37 cellular contexts compared by ENCODE assay signal in the genomic region with DNA sequence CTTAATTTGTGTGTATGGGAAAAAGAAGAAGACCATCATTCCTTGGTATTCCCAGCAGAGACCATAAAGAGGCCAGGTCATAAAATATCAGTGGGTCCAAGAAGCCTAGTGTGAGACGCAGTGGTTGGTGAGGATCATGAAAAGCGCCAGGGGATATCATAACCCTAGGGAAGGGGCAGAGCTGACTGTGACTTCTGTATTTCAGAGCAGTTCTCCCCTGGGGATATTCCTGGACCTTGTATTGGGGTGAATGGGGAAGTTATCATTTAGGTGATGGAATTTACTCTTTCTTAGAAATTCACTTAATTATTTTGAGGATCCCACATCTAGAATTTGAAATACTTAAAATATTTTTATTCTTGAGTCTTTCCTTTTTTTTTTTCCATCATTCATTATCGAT.
"Had no signal": no experiment of that assay in that cellular context is flagged by ENCODE, and none has a peak within 500 bp of the region (broad histone marks: within the 10 kb centered on the region; RNA-seq: fewer than 3 reads in every experiment).

No MANE protein-coding gene starts in this region.

- FAIRE-seq: bronchial epithelial cell, TTC549 had no signal

- H3K27me3 Mint-ChIP-seq: activated naive CD8-positive, alpha-beta T cell; activated naive CD8-positive, alpha-beta T cell treated with anti-CD3 and anti-CD28 coated beads, Interleukin-2, amount 50 U/mL, for 24 hours; brain had no signal

- H3K27me3 ChIP-seq: ascending aorta, cardiac muscle cell had no signal

- DNase-seq: activated B cell treated with CpG ODN at 0.5 μM for 24 hours; activated CD4-positive, alpha-beta memory T cell treated with anti-CD3 and anti-CD28 coated beads, Interleukin-2, amount 10 ng/mL, durations not matched to agents 7 days and 5 days; activated CD4-positive, alpha-beta T cell treated with anti-CD3 and anti-CD28 coated beads for 4 hours; activated CD4-positive, alpha-beta T cell treated with anti-CD3 and anti-CD28 coated beads, Interleukin-2, amount 10 ng/mL, durations not matched to agents 24 days and 14 days; activated CD4-positive, alpha-beta T cell treated with anti-CD3 and anti-CD28 coated beads, Interleukin-2, amount 50 U/mL, for 48 hours; activated CD4-positive, CD25-positive, alpha-beta regulatory T cell treated with anti-CD3 and anti-CD28 coated beads, Interleukin-2, amount 50 U/mL, for 72 hours; activated CD8-positive, alpha-beta memory T cell treated with anti-CD3 and anti-CD28 coated beads for 24 hours; activated CD8-positive, alpha-beta memory T cell treated with anti-CD3 and anti-CD28 coated beads, Interleukin-2, amount 10 ng/mL, durations not matched to agents 7 days and 5 days; activated CD8-positive, alpha-beta memory T cell treated with anti-CD3 and anti-CD28 coated beads, Interleukin-2, amount 50 U/mL, for 48 hours; activated CD8-positive, alpha-beta T cell treated with anti-CD3 and anti-CD28 coated beads, Interleukin-2, amount 10 ng/mL, durations not matched to agents 7 days and 5 days; activated effector memory CD4-positive, alpha-beta T cell treated with Interleukin-2 at 50 U/mL for 16 hours; activated gamma-delta T cell; activated naive CD4-positive, alpha-beta T cell treated with anti-CD3 and anti-CD28 coated beads, Interleukin-2, amount 10 ng/mL, durations not matched to agents 7 days and 5 days; activated naive CD4-positive, alpha-beta T cell treated with Interleukin-2 at 50 U/mL for 16 hours; activated naive CD8-positive, alpha-beta T cell treated with anti-CD3 and anti-CD28 coated beads, Interleukin-2, amount 10 ng/mL, durations not matched to agents 7 days and 5 days; activated naive CD8-positive, alpha-beta T cell treated with anti-CD3 and anti-CD28 coated beads, Interleukin-2, amount 50 U/mL, for 24 hours; activated T-cell treated with anti-CD3 and anti-CD28 coated beads, Interleukin-2, amount 50 U/mL, for 24 hours; activated T-cell treated with anti-CD3 and anti-CD28 coated beads, Interleukin-2, amount 50 U/mL, for 48 hours; amygdala; anterior cingulate cortex; caudate nucleus; cerebellar nuclear complex; T-helper 1 cell; T-helper 2 cell; T-helper 9 cell had no signal

- H3K4me3 Mint-ChIP-seq: activated B cell treated with CpG ODN at 0.5 μM for 24 hours; activated CD4-positive, alpha-beta memory T cell treated with anti-CD3 and anti-CD28 coated beads, Interleukin-2, amount 10 ng/mL, durations not matched to agents 7 days and 5 days; activated CD4-positive, alpha-beta T cell treated with anti-CD3 and anti-CD28 coated beads, Interleukin-2, amount 10 ng/mL, durations not matched to agents 24 days and 14 days; activated CD8-positive, alpha-beta memory T cell treated with anti-CD3 and anti-CD28 coated beads, Interleukin-2, amount 10 ng/mL, durations not matched to agents 7 days and 5 days; activated CD8-positive, alpha-beta T cell treated with anti-CD3 and anti-CD28 coated beads, Interleukin-2, amount 10 ng/mL, durations not matched to agents 7 days and 5 days; activated naive CD4-positive, alpha-beta T cell treated with anti-CD3 and anti-CD28 coated beads, Interleukin-2, amount 10 ng/mL, durations not matched to agents 7 days and 5 days; activated naive CD4-positive, alpha-beta T cell treated with anti-CD3 and anti-CD28 coated beads, Interleukin-2, amount 50 U/mL, for 24 hours; activated naive CD8-positive, alpha-beta T cell; activated naive CD8-positive, alpha-beta T cell treated with anti-CD3 and anti-CD28 coated beads, Interleukin-2, amount 10 ng/mL, durations not matched to agents 7 days and 5 days; activated naive CD8-positive, alpha-beta T cell treated with anti-CD3 and anti-CD28 coated beads, Interleukin-2, amount 50 U/mL, for 24 hours; activated T-cell treated with anti-CD3 and anti-CD28 coated beads, Interleukin-2, amount 50 U/mL, for 24 hours; brain; central memory CD8-positive, alpha-beta T cell; T-helper 1 cell treated with Interleukin-12 subunit alpha and Interleukin-12 subunit beta and Interleukin-4 antibody, amounts not matched to agents 30 μg/mL and 1 μg/mL, for 36 hours; T-helper 2 cell treated with Interferon-gamma antibody and Interleukin-4, amounts not matched to agents 5 μg/mL and 100 μg/mL, for 36 hours had no signal

- H3K9me3 Mint-ChIP-seq: activated B cell treated with CpG ODN at 0.5 μM for 24 hours; activated CD4-positive, alpha-beta memory T cell treated with anti-CD3 and anti-CD28 coated beads, Interleukin-2, amount 10 ng/mL, durations not matched to agents 7 days and 5 days; activated CD4-positive, alpha-beta T cell treated with anti-CD3 and anti-CD28 coated beads, Interleukin-2, amount 10 ng/mL, durations not matched to agents 24 days and 14 days; activated naive CD4-positive, alpha-beta T cell treated with anti-CD3 and anti-CD28 coated beads, Interleukin-2, amount 10 ng/mL, durations not matched to agents 7 days and 5 days; activated naive CD4-positive, alpha-beta T cell treated with anti-CD3 and anti-CD28 coated beads, Interleukin-2, amount 50 U/mL, for 24 hours; activated naive CD8-positive, alpha-beta T cell treated with anti-CD3 and anti-CD28 coated beads, Interleukin-2, amount 10 ng/mL, durations not matched to agents 7 days and 5 days; activated naive CD8-positive, alpha-beta T cell treated with anti-CD3 and anti-CD28 coated beads, Interleukin-2, amount 50 U/mL, for 24 hours; activated T-cell treated with anti-CD3 and anti-CD28 coated beads, Interleukin-2, amount 50 U/mL, for 24 hours; activated T-helper 2 cell treated with anti-CD3 and anti-CD28 coated beads, Interferon-gamma antibody, Interleukin-2, Interleukin-4, amounts not matched to agents 10 μg/mL and 5 μg/mL and 100 μg/mL, durations not matched to agents 14 hours and 24 hours and 36 hours; brain; central memory CD8-positive, alpha-beta T cell; T-helper 1 cell treated with Interleukin-12 subunit alpha and Interleukin-12 subunit beta and Interleukin-4 antibody, amounts not matched to agents 30 μg/mL and 1 μg/mL, for 36 hours; T-helper 2 cell treated with Interferon-gamma antibody and Interleukin-4, amounts not matched to agents 5 μg/mL and 100 μg/mL, for 36 hours had no signal

- H3K4me1 Mint-ChIP-seq: activated B cell treated with CpG ODN at 0.5 μM for 24 hours; activated CD4-positive, alpha-beta memory T cell treated with anti-CD3 and anti-CD28 coated beads, Interleukin-2, amount 10 ng/mL, durations not matched to agents 7 days and 5 days; activated CD4-positive, alpha-beta T cell treated with anti-CD3 and anti-CD28 coated beads, Interleukin-2, amount 10 ng/mL, durations not matched to agents 24 days and 14 days; activated CD8-positive, alpha-beta memory T cell treated with anti-CD3 and anti-CD28 coated beads, Interleukin-2, amount 10 ng/mL, durations not matched to agents 7 days and 5 days; activated naive CD4-positive, alpha-beta T cell treated with anti-CD3 and anti-CD28 coated beads, Interleukin-2, amount 10 ng/mL, durations not matched to agents 7 days and 5 days; activated naive CD4-positive, alpha-beta T cell treated with anti-CD3 and anti-CD28 coated beads, Interleukin-2, amount 50 U/mL, for 24 hours; activated naive CD8-positive, alpha-beta T cell treated with anti-CD3 and anti-CD28 coated beads, Interleukin-2, amount 10 ng/mL, durations not matched to agents 7 days and 5 days; activated naive CD8-positive, alpha-beta T cell treated with anti-CD3 and anti-CD28 coated beads, Interleukin-2, amount 50 U/mL, for 24 hours; brain; central memory CD8-positive, alpha-beta T cell had no signal

- H3K4me1 ChIP-seq: ascending aorta had no signal

- H3K4me3 ChIP-seq: ascending aorta, cardiac muscle cell had no signal

- H3K27ac ChIP-seq: ascending aorta, cardiac muscle cell, VCaP had no signal

- H3K27ac Mint-ChIP-seq: activated B cell treated with CpG ODN at 0.5 μM for 24 hours; activated CD4-positive, alpha-beta memory T cell treated with anti-CD3 and anti-CD28 coated beads, Interleukin-2, amount 10 ng/mL, durations not matched to agents 7 days and 5 days; activated CD4-positive, alpha-beta T cell treated with anti-CD3 and anti-CD28 coated beads, Interleukin-2, amount 10 ng/mL, durations not matched to agents 24 days and 14 days; activated CD8-positive, alpha-beta memory T cell treated with anti-CD3 and anti-CD28 coated beads, Interleukin-2, amount 10 ng/mL, durations not matched to agents 7 days and 5 days; activated CD8-positive, alpha-beta T cell treated with anti-CD3 and anti-CD28 coated beads, Interleukin-2, amount 10 ng/mL, durations not matched to agents 7 days and 5 days; activated naive CD4-positive, alpha-beta T cell treated with anti-CD3 and anti-CD28 coated beads, Interleukin-2, amount 10 ng/mL, durations not matched to agents 7 days and 5 days; activated naive CD4-positive, alpha-beta T cell treated with anti-CD3 and anti-CD28 coated beads, Interleukin-2, amount 50 U/mL, for 24 hours; activated naive CD8-positive, alpha-beta T cell; activated naive CD8-positive, alpha-beta T cell treated with anti-CD3 and anti-CD28 coated beads, Interleukin-2, amount 10 ng/mL, durations not matched to agents 7 days and 5 days; activated naive CD8-positive, alpha-beta T cell treated with anti-CD3 and anti-CD28 coated beads, Interleukin-2, amount 50 U/mL, for 24 hours; activated T-cell treated with anti-CD3 and anti-CD28 coated beads, Interleukin-2, amount 50 U/mL, for 24 hours; activated T-helper 2 cell treated with anti-CD3 and anti-CD28 coated beads, Interferon-gamma antibody, Interleukin-2, Interleukin-4, amounts not matched to agents 10 μg/mL and 5 μg/mL and 100 μg/mL, durations not matched to agents 14 hours and 24 hours and 36 hours; brain; T-helper 1 cell treated with Interleukin-12 subunit alpha and Interleukin-12 subunit beta and Interleukin-4 antibody, amounts not matched to agents 30 μg/mL and 1 μg/mL, for 36 hours; T-helper 2 cell treated with Interferon-gamma antibody and Interleukin-4, amounts not matched to agents 5 μg/mL and 100 μg/mL, for 36 hours had no signal

- H3K9me3 ChIP-seq: ascending aorta had no signal

- H3K36me3 Mint-ChIP-seq: activated CD8-positive, alpha-beta memory T cell treated with anti-CD3 and anti-CD28 coated beads, Interleukin-2, amount 10 ng/mL, durations not matched to agents 7 days and 5 days; activated naive CD4-positive, alpha-beta T cell treated with anti-CD3 and anti-CD28 coated beads, Interleukin-2, amount 10 ng/mL, durations not matched to agents 7 days and 5 days; activated naive CD4-positive, alpha-beta T cell treated with anti-CD3 and anti-CD28 coated beads, Interleukin-2, amount 50 U/mL, for 24 hours; activated naive CD8-positive, alpha-beta T cell; activated naive CD8-positive, alpha-beta T cell treated with anti-CD3 and anti-CD28 coated beads, Interleukin-2, amount 10 ng/mL, durations not matched to agents 7 days and 5 days had no signal

- ATAC-seq: activated CD8-positive, alpha-beta memory T cell treated with anti-CD3 and anti-CD28 coated beads, Interleukin-2, amount 10 ng/mL, durations not matched to agents 7 days and 5 days; activated CD8-positive, alpha-beta T cell treated with anti-CD3 and anti-CD28 coated beads, Interleukin-2, amount 10 ng/mL, durations not matched to agents 7 days and 5 days; activated naive CD8-positive, alpha-beta T cell treated with anti-CD3 and anti-CD28 coated beads, Interleukin-2, amount 50 U/mL, for 24 hours had no signal

- H3K36me3 ChIP-seq: cardiac muscle cell had no signal
